23 cellular contexts compared by ENCODE assay signal in genomic region chr13:50744261-50744660, GRCh38.
"Had no signal": no experiment of that assay in that cellular context is flagged by ENCODE, and none has a peak within 500 bp of the region (broad histone marks: within the 10 kb centered on the region; RNA-seq: fewer than 3 reads in every experiment).

No MANE protein-coding gene starts in this region.

- H3K4me3 ChIP-seq: MG63, SJCRH30 had no signal

- H3K4me1 ChIP-seq: SJCRH30 had no signal

- H3K9me3 ChIP-seq: MG63, SJCRH30 had no signal

- H3K27ac ChIP-seq: RWPE1, SJCRH30 had no signal

- ATAC-seq: HepG2, Panc1, PC-3, SK-N-SH treated with all-trans-retinoic acid at 6 μM for 48 hours had no signal

- FAIRE-seq: HepG2 had no signal

- DNase-seq: IMR-90, Karpas-422, KG1, MG63, NCI-H1092 treated with DMSO at 0.1 percent for 48 hours, NCI-H1436, NCI-H187, NCI-H2029, NCI-H2081 treated with DMSO at 0.1 percent for 48 hours, NCI-H2171, NCI-H226, NCI-H446, NCI-H510A, NCI-H524 treated with DMSO at 0.1 percent for 48 hours, NCI-H69, NCI-H774, PC-3, SHP77 treated with DMSO at 0.1 percent for 48 hours, SJCRH30 had no signal

- H3K36me3 ChIP-seq: MG63, SJCRH30 had no signal
